Comparison of ENCODE assay signal across 15 cellular contexts in genomic region chr9:76560481-76560891, GRCh38.
DNase-seq lines count a peak whose midpoint lies in the region; ATAC-seq and TF ChIP-seq lines count a peak whose summit lies in the region.
"Had no signal": no experiment of that assay in that cellular context is flagged by ENCODE, and none has a peak within 500 bp of the region (broad histone marks: within the 10 kb centered on the region; RNA-seq: fewer than 3 reads in every experiment).

No MANE protein-coding gene starts in this region.

- H3K27ac Mint-ChIP-seq in activated T-helper 17 cell treated with anti-CD3 and anti-CD28 coated beads, Interleukin-2, amount 50 U/mL, for 72 hours: no peak overlapping the region
- H3K27ac Mint-ChIP-seq: naive thymus-derived CD8-positive, alpha-beta T cell; T-helper 17 cell had no signal

- H3K4me3 Mint-ChIP-seq in activated T-helper 17 cell treated with anti-CD3 and anti-CD28 coated beads, Interleukin-2, amount 50 U/mL, for 72 hours: no peak overlapping the region
- H3K4me3 Mint-ChIP-seq: naive thymus-derived CD8-positive, alpha-beta T cell; T-helper 17 cell had no signal

- H2AFZ ChIP-seq in hepatocyte: no peak overlapping the region
- H2AFZ ChIP-seq: PC-9 had no signal

- H3K4me2 ChIP-seq in hepatocyte: no peak overlapping the region
- H3K4me2 ChIP-seq: KMS-11, PC-9 had no signal

- TF ChIP-seq CTCF in astrocyte of the cerebellum (IDR thresholded peaks at IDR 0.05; ENCODE audit: low read depth, low read length, missing control alignments): no peak
- TF ChIP-seq CTCF in hepatocyte (IDR thresholded peaks at IDR 0.05; ENCODE audit: poor library complexity): no peak

- peaks cover 4% of the 10 kb centered on the region for H3K4me1 Mint-ChIP-seq in activated T-helper 17 cell treated with anti-CD3 and anti-CD28 coated beads, Interleukin-2, amount 50 U/mL, for 72 hours

- H3K4me3 ChIP-seq in right cardiac atrium (ENCODE audit: low read length) (no peak overlapping the region), astrocyte of the cerebellum (ENCODE audit: low read depth, low read length) (no peak overlapping the region), hepatocyte (no peak overlapping the region)
- H3K4me3 ChIP-seq: PC-9, upper lobe of left lung had no signal

- H3K36me3 ChIP-seq in hepatocyte (replicated peaks; ENCODE audit: insufficient read depth, low read depth): no peaks in the 10 kb centered on the region
- H3K36me3 ChIP-seq: upper lobe of left lung had no signal

- no peaks in the 10 kb centered on the region for H4K20me1 ChIP-seq in hepatocyte (ENCODE audit: insufficient read depth, poor library complexity, severe bottlenecking)

- H3K9me2 ChIP-seq in hepatocyte (replicated peaks; ENCODE audit: insufficient read depth): no peaks in the 10 kb centered on the region

- no peaks in the 10 kb centered on the region for H3K9me3 ChIP-seq in right cardiac atrium (ENCODE audit: control insufficient read depth, low read length)
- H3K9me3 ChIP-seq in hepatocyte (ENCODE audit: low read depth): no peaks in the 10 kb centered on the region
- H3K9me3 ChIP-seq: upper lobe of left lung had no signal

- in situ Hi-C loops in astrocyte of the cerebellum (cut with HindIII; ENCODE audit: low sequenced_read_pairs): no loop called here

- H3K27ac ChIP-seq in right cardiac atrium (ENCODE audit: low read length) (no peak overlapping the region), hepatocyte (peak overlapping the region; percentile 7)
- H3K27ac ChIP-seq: KMS-11, PC-9, upper lobe of left lung had no signal

- H3K4me1 ChIP-seq in right cardiac atrium (ENCODE audit: control insufficient read depth, insufficient read depth, low read length) (no peaks in the 10 kb centered on the region), hepatocyte (ENCODE audit: insufficient read depth) (no peaks in the 10 kb centered on the region)
- H3K4me1 ChIP-seq: upper lobe of left lung had no signal

- H3K9me3 Mint-ChIP-seq in activated T-helper 17 cell treated with anti-CD3 and anti-CD28 coated beads, Interleukin-2, amount 50 U/mL, for 72 hours: peaks cover 3% of the 10 kb centered on the region

- H3K36me3 Mint-ChIP-seq in activated T-helper 17 cell treated with anti-CD3 and anti-CD28 coated beads, Interleukin-2, amount 50 U/mL, for 72 hours (ENCODE audit: low read depth): no peaks in the 10 kb centered on the region
- H3K36me3 Mint-ChIP-seq: naive thymus-derived CD8-positive, alpha-beta T cell had no signal

- DNase-seq in right cardiac atrium: peak in 2 of 3 donors; percentile 24 to 51
- DNase-seq in cardiac septum (ENCODE audit: low spot score): no peak
- DNase-seq in astrocyte of the cerebellum (ENCODE audit: low read depth): peak; percentile 51
- peak; percentile 54 for DNase-seq in hepatocyte (ENCODE audit: low spot score)
- DNase-seq in NCI-H345 treated with DMSO at 0.1 percent for 48 hours (lab: John Stamatoyannopoulos, UW; ENCODE audit: unreplicated experiment): no peak
- no peak for DNase-seq in NCI-H526 (lab: John Stamatoyannopoulos, UW)
- DNase-seq: activated CD4-positive, alpha-beta T cell treated with anti-CD3 and anti-CD28 coated beads, Interleukin-2, amount 50 U/mL, for 1 hour; naive thymus-derived CD8-positive, alpha-beta T cell; PC-9; small intestine; T-helper 17 cell; upper lobe of left lung had no signal

- WGBS in right cardiac atrium: 59% methylated on average over 4 of the region's 4 CpGs
- WGBS in hepatocyte (ENCODE audit: low lambda C conversion rate, missing lambda C conversion rate): 60% methylated on average over 4 of the region's 4 CpGs

- peaks cover 3% of the 10 kb centered on the region for H3K27me3 Mint-ChIP-seq in activated T-helper 17 cell treated with anti-CD3 and anti-CD28 coated beads, Interleukin-2, amount 50 U/mL, for 72 hours
- H3K27me3 Mint-ChIP-seq: T-helper 17 cell had no signal

- H3K79me2 ChIP-seq in hepatocyte: no peaks in the 10 kb centered on the region

- intact Hi-C loops in right cardiac atrium (cut with DNase I): no loop called here
- intact Hi-C loops in cardiac septum (cut with DNase I): no loop called here

- peak; percentile 33 to 49 for ATAC-seq in right cardiac atrium
- no peak for ATAC-seq in activated T-helper 17 cell treated with anti-CD3 and anti-CD28 coated beads, Interleukin-2, amount 50 U/mL, for 72 hours (replicated peaks)
- ATAC-seq in HG03095 (IDR thresholded peaks at IDR 0.05; ENCODE audit: unreplicated experiment): no peak
- ATAC-seq: naive thymus-derived CD8-positive, alpha-beta T cell; T-helper 17 cell had no signal

- H3K27me3 ChIP-seq in right cardiac atrium (ENCODE audit: control insufficient read depth, insufficient read depth) (no peaks in the 10 kb centered on the region), hepatocyte (no peaks in the 10 kb centered on the region)
- H3K27me3 ChIP-seq: upper lobe of left lung had no signal

Comparison
In these comparisons a context has a peak if more than half of its experiments do, and no peak if none do; other contexts are left out.
1. DNase-seq: peak in right cardiac atrium (2 of 3), astrocyte of the cerebellum (single experiment) and hepatocyte (single experiment); none in cardiac septum (single experiment), NCI-H345 treated with DMSO at 0.1 percent for 48 hours (single experiment) and NCI-H526 (0 of 2).
2. ATAC-seq: peak in right cardiac atrium (2 of 2); none in activated T-helper 17 cell treated with anti-CD3 and anti-CD28 coated beads, Interleukin-2, amount 50 U/mL, for 72 hours (single experiment) and HG03095 (single experiment).